15 cellular contexts compared by ENCODE assay signal in genomic region chr11:8333431-8334401, GRCh38.
DNase-seq lines count a peak whose midpoint lies in the region; TF ChIP-seq lines count a peak whose summit lies in the region.
"Had no signal": no experiment of that assay in that cellular context is flagged by ENCODE, and none has a peak within 500 bp of the region (broad histone marks: within the 10 kb centered on the region; RNA-seq: fewer than 3 reads in every experiment).

No MANE protein-coding gene starts in this region.

- no peaks in the 10 kb centered on the region for H3K36me3 ChIP-seq in BLaER1 treated with 17β-estradiol and CSF1 and Interleukin-3, amounts not matched to agents 10 nM and 100 nM
- H3K36me3 ChIP-seq: gastroesophageal sphincter, lower lobe of right lung had no signal

- H3K4me3 ChIP-seq in BLaER1 treated with 17β-estradiol and CSF1 and Interleukin-3, amounts not matched to agents 10 nM and 100 nM: 0 out of 20 replicates have a peak overlapping the region, but pooled peaks of 1 of the 10 experiments have one; percentile 7
- no peak overlapping the region for H3K4me3 ChIP-seq in fibroblast of mammary gland (ENCODE audit: control insufficient read depth, low read depth, low read length)
- H3K4me3 ChIP-seq: gastroesophageal sphincter, lower lobe of right lung had no signal

- H3K4me2 ChIP-seq in BLaER1 treated with 17β-estradiol and CSF1 and Interleukin-3, amounts not matched to agents 10 nM and 100 nM: peak overlapping the region; percentile 68 to 90 (median 75)

- peak overlapping the region in 3 of 11 experiments; percentile 16 to 55 (median 35); a peak in 4 of 22 replicates for H3K9ac ChIP-seq in BLaER1 treated with 17β-estradiol and CSF1 and Interleukin-3, amounts not matched to agents 10 nM and 100 nM

- peaks cover 0 to 5% (median 0%) of the 10 kb centered on the region in 11 experiments; a peak in 2 of 22 replicates for H4K20me1 ChIP-seq in BLaER1 treated with 17β-estradiol and CSF1 and Interleukin-3, amounts not matched to agents 10 nM and 100 nM

- peak overlapping the region in 4 of 11 experiments; percentile 2 to 46 (median 16); a peak in 3 of 22 replicates for H3K27ac ChIP-seq in BLaER1 treated with 17β-estradiol and CSF1 and Interleukin-3, amounts not matched to agents 10 nM and 100 nM
- H3K27ac ChIP-seq: gastroesophageal sphincter, lower lobe of right lung had no signal

- POLR2A ChIA-PET in GM10248 (lab: Yijun Ruan, JAX): no interaction called here

- TF ChIP-seq CTCF in fibroblast of mammary gland (conservative IDR thresholded peaks at IDR 0.05; ENCODE audit: control insufficient read depth, insufficient read depth, low read depth, low read length) (no peak), GM10248 (IDR thresholded peaks at IDR 0.05; ENCODE audit: control extremely low read depth, extremely low read depth, low read depth, missing control alignments) (no peak)

- H3K27me3 ChIP-seq in BLaER1 treated with 17β-estradiol and CSF1 and Interleukin-3, amounts not matched to agents 10 nM and 100 nM: no peaks in the 10 kb centered on the region

- DNase-seq in HS-5 (ENCODE audit: low read depth): peak; percentile 6
- peak; percentile 24 for DNase-seq in RKO (ENCODE audit: low spot score)
- DNase-seq in fibroblast of mammary gland (ENCODE audit: low read depth): peak; percentile 36
- no peak for DNase-seq in T1000 (lab: John Stamatoyannopoulos, UW)
- DNase-seq in SK-N-DZ (ENCODE audit: low spot score): no peak
- DNase-seq in amniotic stem cell (lab: John Stamatoyannopoulos, UW): no peak
- no peak for DNase-seq in GM10248 (ENCODE audit: extremely low spot score)
- DNase-seq: activated CD4-positive, alpha-beta T cell treated with anti-CD3 and anti-CD28 coated beads, Interleukin-2, amount 10 ng/mL, durations not matched to agents 24 days and 14 days; activated naive CD4-positive, alpha-beta T cell; cortex of kidney; lower lobe of right lung; NCI-H187; SHP77 had no signal

- H3K4me1 ChIP-seq in BLaER1 treated with 17β-estradiol and CSF1 and Interleukin-3, amounts not matched to agents 10 nM and 100 nM: peaks cover 57 to 82% (median 78%) of the 10 kb centered on the region in 10 experiments

- H3K9me3 ChIP-seq in BLaER1 treated with 17β-estradiol and CSF1 and Interleukin-3, amounts not matched to agents 10 nM and 100 nM (replicated peaks in 1 of 11): no peaks in the 10 kb centered on the region
- H3K9me3 ChIP-seq: gastroesophageal sphincter, lower lobe of right lung had no signal

- CTCF ChIA-PET in GM10248 (lab: Yijun Ruan, JAX): no interaction called here

Comparison
In these comparisons a context has a peak if more than half of its experiments do, and no peak if none do; other contexts are left out.
1. DNase-seq: peak in HS-5 (single experiment), RKO (single experiment) and fibroblast of mammary gland (single experiment); none in T1000 (single experiment), SK-N-DZ (single experiment), amniotic stem cell (single experiment) and GM10248 (single experiment).